In the genomic region with DNA sequence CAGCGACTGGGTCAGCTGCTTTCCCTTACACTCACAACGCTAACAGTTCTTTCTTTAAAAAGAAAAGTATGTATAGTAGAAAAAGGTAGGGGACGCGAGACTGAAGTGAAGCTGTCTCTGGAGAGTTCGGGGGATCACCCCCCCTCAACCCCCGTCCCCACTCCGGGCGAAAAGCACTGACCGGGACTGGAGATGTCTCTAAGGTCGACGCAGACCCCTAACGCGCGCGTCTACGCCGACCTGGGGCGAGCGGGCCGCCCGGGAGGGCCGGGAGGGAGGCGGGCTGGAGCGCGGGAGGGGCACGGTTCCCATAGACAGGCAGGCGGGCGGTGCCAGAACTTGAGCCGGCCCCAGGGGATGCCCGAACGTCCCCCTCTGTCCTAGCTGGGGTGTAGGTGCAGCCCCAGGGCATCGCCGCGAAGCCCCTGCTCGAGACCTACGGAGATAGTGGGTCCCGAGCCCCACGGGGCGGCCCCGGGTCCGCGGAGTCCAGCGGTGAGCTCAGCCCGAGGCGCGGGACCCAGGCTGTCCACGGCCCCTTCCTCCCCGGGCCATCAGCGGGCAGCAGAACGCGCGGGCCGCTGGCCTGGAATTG, we compare ENCODE assay signal across 8 cellular contexts.
DNase-seq lines count a peak whose midpoint lies in the region; ATAC-seq and TF ChIP-seq lines count a peak whose summit lies in the region.

No MANE protein-coding gene starts in this region.

- intact Hi-C loops in IMR-90 (cut with micrococcal nuclease): loop anchor here (1.0 to 2.0 kb wide), 2 partner anchors 76 to 219 kb away; no protein-coding TSS in a partner anchor
- intact Hi-C loops in transverse colon (cut with DNase I; ENCODE audit: low total_unique reads): loop anchor here (2.0 to 10.0 kb wide), 2 partner anchors 67 to 487 kb away; partner anchors contain the start of gene ATF2

- H3K9me3 Mint-ChIP-seq in natural killer cell treated with Interleukin-12 subunit alpha and Interleukin-12 subunit beta and Interleukin-15 and Interleukin-18, amount 100 ng/mL, for 72 hours: no peaks in the 10 kb centered on the region

- no peak for TF ChIP-seq EP300 in transverse colon (IDR thresholded peaks at IDR 0.05; ENCODE audit: low read depth)

- H3K4me1 ChIP-seq in IMR-90 (ENCODE audit: control insufficient read depth, insufficient read depth, low read length) (peaks cover 2% of the 10 kb centered on the region; the same call in 1 of the 2 replicates), transverse colon (peaks cover 3 to 17% (median 13%) of the 10 kb centered on the region in 4 donors)

- no peak for TF ChIP-seq RAD21 in IMR-90 (IDR thresholded peaks at IDR 0.05; ENCODE audit: low read length)

- H3K27me3 Mint-ChIP-seq in natural killer cell treated with Interleukin-12 subunit alpha and Interleukin-12 subunit beta and Interleukin-15 and Interleukin-18, amount 100 ng/mL, for 72 hours: peaks cover 0 to 2% of the 10 kb centered on the region in 2 donors

- WGBS in IMR-90 (ENCODE audit: extremely low coverage in 2 of 2, insufficient read length in 1 of 2), 2 experiments: 0% methylated on average over 26 of the region's 53 CpGs; no CpG with 5 or more reads in 1 of the 2 experiments
- WGBS in transverse colon (ENCODE audit: low coverage in 1 of 2), 2 donors: 1% methylated on average over 31 of the region's 53 CpGs; no CpG with 5 or more reads in 1 of the 2 donors

- peak overlapping the region; percentile 93 for H3K4me3 ChIP-seq in IMR-90 (ENCODE audit: insufficient read depth, low read depth, low read length)
- H3K4me3 ChIP-seq in transverse colon: peak overlapping the region; percentile 72 to 89 (median 81)

- no peak for TF ChIP-seq CTCF in IMR-90 (conservative IDR thresholded peaks at IDR 0.05; ENCODE audit: low read depth, low read length)
- TF ChIP-seq CTCF in transverse colon (IDR thresholded peaks at IDR 0.05): no peak

- no peaks in the 10 kb centered on the region for H3K9me3 ChIP-seq in IMR-90 (ENCODE audit: control insufficient read depth, insufficient read depth, low read length)
- no peaks in the 10 kb centered on the region for H3K9me3 ChIP-seq in transverse colon

- no peak overlapping the region for H2BK15ac ChIP-seq in IMR-90 (ENCODE audit: low read depth, low read length)

- H3K4me2 ChIP-seq in IMR-90 (ENCODE audit: low read depth, low read length): peak overlapping the region; percentile 93

- peak overlapping the region; percentile 22 to 72; a peak in 3 of 4 replicates for H4K8ac ChIP-seq in IMR-90 (ENCODE audit: low read depth in 2 of 2, low read length in 2 of 2)

- peak overlapping the region; percentile 94 for H2AFZ ChIP-seq in IMR-90 (replicated peaks; ENCODE audit: low read length, poor library complexity)

- peak overlapping the region; percentile 52 for H4K5ac ChIP-seq in IMR-90 (ENCODE audit: low read depth, low read length)

- peak overlapping the region; percentile 9; the same call in 1 of the 2 replicates for H3K18ac ChIP-seq in IMR-90 (ENCODE audit: low read depth, low read length)

- DNase-seq in D341Med (ENCODE audit: low spot score) (peak; percentile 54), IMR-90 (no peak), transverse colon (peak; percentile 31), midbrain (lab: John Stamatoyannopoulos, UW) (no peak)
- DNase-seq in activated CD8-positive, alpha-beta memory T cell treated with anti-CD3 and anti-CD28 coated beads, Interleukin-2, amount 50 U/mL, for 4 hours: peak; percentile 48
- no peak for DNase-seq in natural killer cell treated with Interleukin-12 subunit alpha and Interleukin-12 subunit beta and Interleukin-15 and Interleukin-18, amount 100 ng/mL, for 72 hours (ENCODE audit: low spot score)

- peak overlapping the region; percentile 59; the same call in 1 of the 2 replicates for H3K56ac ChIP-seq in IMR-90 (ENCODE audit: extremely low read depth, insufficient read depth, low read length)

- POLR2A ChIA-PET in IMR-90 (lab: Charles Lee; ENCODE audit: unreplicated experiment): no interaction called here

- peak overlapping the region; percentile 28; the same call in 1 of the 2 replicates for H2BK120ac ChIP-seq in IMR-90 (ENCODE audit: low read depth, low read length)

- H3K23ac ChIP-seq in IMR-90 (ENCODE audit: low read depth, low read length): peak overlapping the region; percentile 79

- no TSS peak for BruUV-seq in IMR-90 (replicated peaks; lab: Mats Ljungman, UMichigan)

- dilution Hi-C loops in IMR-90 (cut with HindIII; ENCODE audit: low sequenced_read_pairs, unreplicated experiment): no loop called here

- CTCF ChIA-PET in IMR-90 (lab: Yijun Ruan, JAX): interaction anchor here (0.7 to 1.6 kb wide), 4 partner anchors 10 to 104 kb away, joined by 3 to 6 read pairs (median 4); no protein-coding TSS in a partner anchor

- H3K27ac ChIP-seq in IMR-90 (ENCODE audit: insufficient read depth, low read length) (peak overlapping the region; percentile 64), transverse colon (peak overlapping the region; percentile 84 to 88 (median 86))

- H4K20me1 ChIP-seq in IMR-90 (ENCODE audit: insufficient read depth, low read length): peaks cover 5% of the 10 kb centered on the region; the same call in 1 of the 2 replicates

- TF ChIP-seq POLR2A in IMR-90 (IDR thresholded peaks at IDR 0.05; ENCODE audit: low read depth, low read length) (no peak), transverse colon (IDR thresholded peaks at IDR 0.05) (no peak)

- H2BK20ac ChIP-seq in IMR-90 (ENCODE audit: low read depth, low read length): no peak overlapping the region

- H3K9ac ChIP-seq in IMR-90 (ENCODE audit: low read depth, low read length): peak overlapping the region; percentile 81

- in situ Hi-C loops in IMR-90 (cut with MboI; ENCODE audit: low sequenced_read_pairs): no loop called here
- in situ Hi-C loops in transverse colon (cut with MboI; ENCODE audit: low pct_ligation_motif_present in 1 of 4, low pct_unique_long_range_greater_than_20kb in 1 of 4, low sequenced_read_pairs in 3 of 4): loop anchor here in 2 of 4 donors (25.0 kb wide), 2 partner anchors 95 to 220 kb away; partner anchors contain the start of gene WIPF1 (in 1 of the 2)

- peak overlapping the region; percentile 48 for H3K4ac ChIP-seq in IMR-90 (ENCODE audit: low read depth, low read length)

- peaks cover 4% of the 10 kb centered on the region for H3K36me3 Mint-ChIP-seq in natural killer cell treated with Interleukin-12 subunit alpha and Interleukin-12 subunit beta and Interleukin-15 and Interleukin-18, amount 100 ng/mL, for 72 hours

- peak overlapping the region; percentile 51 for H2BK5ac ChIP-seq in IMR-90 (ENCODE audit: low read depth, low read length, poor library complexity, severe bottlenecking)

- H3K4me1 Mint-ChIP-seq in natural killer cell treated with Interleukin-12 subunit alpha and Interleukin-12 subunit beta and Interleukin-15 and Interleukin-18, amount 100 ng/mL, for 72 hours (ENCODE audit: low read depth in 2 of 2): peaks cover 31 to 48% of the 10 kb centered on the region in 2 donors

- H3K27me3 ChIP-seq in IMR-90 (ENCODE audit: control insufficient read depth, insufficient read depth, low read length) (no peaks in the 10 kb centered on the region), transverse colon (peaks cover 12% of the 10 kb centered on the region)

- peaks cover 3% of the 10 kb centered on the region; the same call in 1 of the 2 replicates for H3K9me1 ChIP-seq in IMR-90 (ENCODE audit: insufficient read depth, low read length)

- H3K14ac ChIP-seq in IMR-90 (replicated peaks; ENCODE audit: low read depth, low read length): peak overlapping the region; percentile 72

- no peak overlapping the region for H2AK5ac ChIP-seq in IMR-90 (ENCODE audit: low read depth, low read length)

- peak; percentile 43 for ATAC-seq in GM21381 (IDR thresholded peaks at IDR 0.05; ENCODE audit: unreplicated experiment)
- ATAC-seq in IMR-90 (ENCODE audit: low read depth): peak; percentile 61
- peak; percentile 56 for ATAC-seq in esophagus mucosa
- peak; percentile 75 to 79 for ATAC-seq in natural killer cell treated with Interleukin-12 subunit alpha and Interleukin-12 subunit beta and Interleukin-15 and Interleukin-18, amount 100 ng/mL, for 72 hours

- peaks cover 31 to 38% of the 10 kb centered on the region in 2 experiments for H3K79me1 ChIP-seq in IMR-90 (ENCODE audit: low read depth in 1 of 2, low read length in 2 of 2)

- H3K27ac Mint-ChIP-seq in natural killer cell treated with Interleukin-12 subunit alpha and Interleukin-12 subunit beta and Interleukin-15 and Interleukin-18, amount 100 ng/mL, for 72 hours: peak overlapping the region; percentile 31 to 78

- H3K4me3 Mint-ChIP-seq in natural killer cell treated with Interleukin-12 subunit alpha and Interleukin-12 subunit beta and Interleukin-15 and Interleukin-18, amount 100 ng/mL, for 72 hours: peak overlapping the region; percentile 73

- H2AK9ac ChIP-seq in IMR-90 (replicated peaks; ENCODE audit: low read depth, low read length, poor library complexity): peak overlapping the region; percentile 92

- H3K36me3 ChIP-seq in IMR-90 (ENCODE audit: control insufficient read depth, insufficient read depth, low read length): no peaks in the 10 kb centered on the region; the same call in 1 of the 2 replicates
- H3K36me3 ChIP-seq in transverse colon: no peaks in the 10 kb centered on the region

- peak overlapping the region; percentile 68 for H4K91ac ChIP-seq in IMR-90 (ENCODE audit: insufficient read depth, low read depth, low read length)

TF ChIP-seq in IMR-90, 13 proteins besides CTCF, POLR2A, EP300 and RAD21 (continues in another document):
- no peak for TF ChIP-seq FOS (IDR thresholded peaks at IDR 0.05; ENCODE audit: low read depth, low read length)
- TF ChIP-seq MAFK (IDR thresholded peaks at IDR 0.05; ENCODE audit: low read depth, low read length): no peak
- TF ChIP-seq NFE2L2 (IDR thresholded peaks at IDR 0.05; ENCODE audit: low read depth, low read length): no peak
- TF ChIP-seq USF2 (IDR thresholded peaks at IDR 0.05; ENCODE audit: low read depth, low read length): no peak
- TF ChIP-seq MAZ (IDR thresholded peaks at IDR 0.05; ENCODE audit: borderline replicate concordance, low read depth, low read length): no peak
- TF ChIP-seq MXI1 (IDR thresholded peaks at IDR 0.05; ENCODE audit: borderline replicate concordance, low read depth, low read length): no peak
- TF ChIP-seq RFX5 (IDR thresholded peaks at IDR 0.05; ENCODE audit: low read depth, low read length): no peak
- no peak for TF ChIP-seq CHD1 (IDR thresholded peaks at IDR 0.05; ENCODE audit: low read depth, low read length)

Comparison
In these comparisons a context has a peak if more than half of its experiments do, and no peak if none do; other contexts are left out.
1. DNase-seq: peak in D341Med (single experiment), activated CD8-positive, alpha-beta memory T cell treated with anti-CD3 and anti-CD28 coated beads, Interleukin-2, amount 50 U/mL, for 4 hours (single experiment) and transverse colon (single experiment); none in IMR-90 (single experiment), natural killer cell treated with Interleukin-12 subunit alpha and Interleukin-12 subunit beta and Interleukin-15 and Interleukin-18, amount 100 ng/mL, for 72 hours (single experiment) and midbrain (single experiment).
2. Peak in every context shown above with its lines, with median percentiles within 50 percentile points of each other: ATAC-seq.